13 cellular contexts compared by ENCODE assay signal in genomic region chr11:134725939-134726639, GRCh38.
DNase-seq lines count a peak whose midpoint lies in the region; ATAC-seq, FAIRE-seq and TF ChIP-seq lines count a peak whose summit lies in the region.
"Had no signal": no experiment of that assay in that cellular context is flagged by ENCODE, and none has a peak within 500 bp of the region (broad histone marks: within the 10 kb centered on the region; RNA-seq: fewer than 3 reads in every experiment).

No MANE protein-coding gene starts in this region.

- no peaks in the 10 kb centered on the region for H3K36me3 Mint-ChIP-seq in H9 (ENCODE audit: insufficient read depth in 1 of 3, low read depth in 3 of 3)
- no peaks in the 10 kb centered on the region for H3K36me3 Mint-ChIP-seq in activated naive CD8-positive, alpha-beta T cell treated with anti-CD3 and anti-CD28 coated beads for 36 hours

- H3K79me1 ChIP-seq in H9 (ENCODE audit: insufficient read depth, low read depth, low read length, poor library complexity, severe bottlenecking): no peaks in the 10 kb centered on the region
- H3K79me1 ChIP-seq in mesenchymal stem cell (replicated peaks; ENCODE audit: low read length, poor library complexity, severe bottlenecking): no peaks in the 10 kb centered on the region

- peak; percentile 34 to 77; a peak in 5 of 6 replicates for ATAC-seq in A549
- ATAC-seq in K562: peak; percentile 91
- ATAC-seq in GM18520 (IDR thresholded peaks at IDR 0.05; ENCODE audit: unreplicated experiment): no peak
- ATAC-seq in HG03095 (IDR thresholded peaks at IDR 0.05; ENCODE audit: unreplicated experiment): no peak
- ATAC-seq: activated CD8-positive, alpha-beta T cell treated with anti-CD3 and anti-CD28 coated beads, Interleukin-2, amount 10 ng/mL, durations not matched to agents 7 days and 5 days; activated naive CD8-positive, alpha-beta T cell treated with anti-CD3 and anti-CD28 coated beads, Interleukin-2, amount 50 U/mL, for 24 hours had no signal

- H3K27ac ChIP-seq in A549 (no peak overlapping the region), H9 (ENCODE audit: insufficient read length, low read depth, low read length) (no peak overlapping the region), K562 (ENCODE audit: extremely low read depth, low read depth, low read length) (no peak overlapping the region), mesenchymal stem cell (ENCODE audit: low read length, poor library complexity, severe bottlenecking) (no peak overlapping the region)
- H3K27ac ChIP-seq: BLaER1, SK-N-MC had no signal

- H2BK12ac ChIP-seq in H9 (ENCODE audit: insufficient read length, low read depth, low read length) (no peak overlapping the region), mesenchymal stem cell (ENCODE audit: low read length in 2 of 2) (no peak overlapping the region)

- H3K23me2 ChIP-seq in H9 (ENCODE audit: insufficient read length, low read depth, low read length, poor library complexity, severe bottlenecking): no peaks in the 10 kb centered on the region

- H3K4me3 ChIP-seq in A549: no peak overlapping the region
- H3K4me3 ChIP-seq in K562: no peak overlapping the region
- no peak overlapping the region for H3K4me3 ChIP-seq in mesenchymal stem cell (ENCODE audit: insufficient read depth in 1 of 2, low read depth in 1 of 2, low read length in 2 of 2)
- no peak overlapping the region for H3K4me3 ChIP-seq in lower leg skin (ENCODE audit: low read depth, poor library complexity, severe bottlenecking)
- H3K4me3 ChIP-seq: BLaER1, SK-N-MC had no signal

- H3K36me3 ChIP-seq in K562 (ENCODE audit: control insufficient read depth, insufficient read depth, low read length) (no peaks in the 10 kb centered on the region), mesenchymal stem cell (ENCODE audit: control insufficient read depth in 1 of 2, insufficient read depth in 2 of 2, low read depth in 1 of 2, low read length in 2 of 2) (no peaks in the 10 kb centered on the region)
- H3K36me3 ChIP-seq: BLaER1 had no signal

- H4K20me1 ChIP-seq in H9 (ENCODE audit: control insufficient read depth, insufficient read depth, insufficient read length) (no peaks in the 10 kb centered on the region), K562 (replicated peaks; ENCODE audit: control insufficient read depth, insufficient read depth, low read length) (no peaks in the 10 kb centered on the region; the same call in 1 of the 2 replicates)
- H4K20me1 ChIP-seq: BLaER1 had no signal

- TF ChIP-seq EP300 in A549 (IDR thresholded peaks at IDR 0.05) (no peak), K562 (IDR thresholded peaks at IDR 0.05; ENCODE audit: low read length) (no peak)

- H2BK15ac ChIP-seq in H9 (ENCODE audit: low read depth, low read length): no peak overlapping the region
- H2BK15ac ChIP-seq in mesenchymal stem cell (ENCODE audit: low read depth, poor library complexity, severe bottlenecking): no peak overlapping the region

- H3K27me3 ChIP-seq in H9 (ENCODE audit: insufficient read depth, low read length) (no peaks in the 10 kb centered on the region), K562 (ENCODE audit: control insufficient read depth in 2 of 2, insufficient read depth in 2 of 2, low read length in 2 of 2) (peaks cover 0 to 34% of the 10 kb centered on the region in 2 experiments; a peak in 3 of 5 replicates), mesenchymal stem cell (ENCODE audit: control insufficient read depth in 1 of 2, insufficient read depth in 1 of 2, low read length in 2 of 2) (peaks cover 0 to 7% of the 10 kb centered on the region in 2 experiments)
- H3K27me3 ChIP-seq: BLaER1 had no signal

- H3K9me3 ChIP-seq in A549 (no peaks in the 10 kb centered on the region), H9 (ENCODE audit: control insufficient read depth, low read depth, low read length) (no peaks in the 10 kb centered on the region), K562 (replicated peaks; ENCODE audit: control insufficient read depth, insufficient read depth, low read depth, low read length) (no peaks in the 10 kb centered on the region), mesenchymal stem cell (ENCODE audit: control insufficient read depth, low read length) (no peaks in the 10 kb centered on the region)
- H3K9me3 ChIP-seq: BLaER1 had no signal

- H3K4ac ChIP-seq in H9 (ENCODE audit: low read depth, low read length) (no peak overlapping the region), mesenchymal stem cell (ENCODE audit: low read depth in 1 of 2, low read length in 2 of 2) (no peak overlapping the region)

- intact Hi-C loops in K562 (cut with micrococcal nuclease): loop anchor here (2.0 to 10.0 kb wide), 3 partner anchors 134 to 365 kb away; no protein-coding TSS in a partner anchor
- intact Hi-C loops in lower leg skin (cut with DNase I; ENCODE audit: low total_unique reads): no loop called here

- H2BK20ac ChIP-seq in H9 (ENCODE audit: low read depth, low read length, poor library complexity, severe bottlenecking): no peak overlapping the region

- no peak overlapping the region for H4K5ac ChIP-seq in H9 (ENCODE audit: insufficient read length, low read depth, low read length)

- no peak for TF ChIP-seq POLR2A in A549 (IDR thresholded peaks at IDR 0.05; ENCODE audit: low read length)
- no peak for TF ChIP-seq POLR2A in K562 (conservative IDR thresholded peaks at IDR 0.05)
- TF ChIP-seq POLR2A in lower leg skin (IDR thresholded peaks at IDR 0.05): no peak

- no peak overlapping the region for H3K27ac Mint-ChIP-seq in H9
- H3K27ac Mint-ChIP-seq in activated naive CD8-positive, alpha-beta T cell treated with anti-CD3 and anti-CD28 coated beads for 36 hours: no peak overlapping the region
- H3K27ac Mint-ChIP-seq: activated CD8-positive, alpha-beta T cell treated with anti-CD3 and anti-CD28 coated beads, Interleukin-2, amount 10 ng/mL, durations not matched to agents 7 days and 5 days; activated naive CD8-positive, alpha-beta T cell treated with anti-CD3 and anti-CD28 coated beads, Interleukin-2, amount 50 U/mL, for 24 hours had no signal

- no peaks in the 10 kb centered on the region for H3K79me2 ChIP-seq in H9 (ENCODE audit: insufficient read depth, low read length)
- no peaks in the 10 kb centered on the region for H3K79me2 ChIP-seq in K562 (ENCODE audit: control insufficient read depth, insufficient read depth, low read length)

- H4K8ac ChIP-seq in H9 (replicated peaks; ENCODE audit: insufficient read length, low read depth, low read length): no peak overlapping the region
- peak overlapping the region; percentile 23 for H4K8ac ChIP-seq in mesenchymal stem cell (ENCODE audit: low read length)

- no peak overlapping the region for H3K9ac ChIP-seq in H9 (ENCODE audit: extremely low read depth, insufficient read length, low read length)
- no peak overlapping the region for H3K9ac ChIP-seq in K562 (ENCODE audit: insufficient read depth in 1 of 2, low read depth in 2 of 2, low read length in 2 of 2)
- H3K9ac ChIP-seq in mesenchymal stem cell (ENCODE audit: low read length): no peak overlapping the region
- H3K9ac ChIP-seq: BLaER1 had no signal

- H3K4me2 ChIP-seq in A549 (no peak overlapping the region), H9 (ENCODE audit: insufficient read depth, insufficient read length, low read length) (no peak overlapping the region), K562 (ENCODE audit: insufficient read depth, low read length) (no peak overlapping the region; the same call in 1 of the 2 replicates), mesenchymal stem cell (ENCODE audit: low read length, poor library complexity, severe bottlenecking) (no peak overlapping the region)

- 6% methylated on average over 10 of the region's 18 CpGs for WGBS in A549 (ENCODE audit: missing lambda C conversion rate)
- no CpG with 5 or more reads among the region's 18 CpGs for WGBS in H9 (ENCODE audit: extremely low coverage, insufficient read length, low lambda C conversion rate)
- under 1% methylated on average over 17 of the region's 18 CpGs for WGBS in K562 (ENCODE audit: insufficient coverage, low coverage, missing lambda C conversion rate)
- WGBS in mesenchymal stem cell: 66% methylated on average over 18 of the region's 18 CpGs
- WGBS in lower leg skin, 2 donors: 36 to 37% methylated on average over 17 to 18 of the region's 18 CpGs

- no peak overlapping the region for H3K4me3 Mint-ChIP-seq in H9
- no peak overlapping the region for H3K4me3 Mint-ChIP-seq in activated naive CD8-positive, alpha-beta T cell treated with anti-CD3 and anti-CD28 coated beads for 36 hours
- H3K4me3 Mint-ChIP-seq: activated CD8-positive, alpha-beta T cell treated with anti-CD3 and anti-CD28 coated beads, Interleukin-2, amount 10 ng/mL, durations not matched to agents 7 days and 5 days; activated naive CD8-positive, alpha-beta T cell treated with anti-CD3 and anti-CD28 coated beads, Interleukin-2, amount 50 U/mL, for 24 hours had no signal

- H3K4me1 ChIP-seq in A549: no peaks in the 10 kb centered on the region
- H3K4me1 ChIP-seq in H9 (ENCODE audit: insufficient read depth, low read length): peaks cover 2% of the 10 kb centered on the region; the same call in 1 of the 2 replicates
- H3K4me1 ChIP-seq in K562 (replicated peaks in 1 of 2; ENCODE audit: control insufficient read depth in 2 of 2, insufficient read depth in 2 of 2, low read length in 2 of 2): no peaks in the 10 kb centered on the region
- H3K4me1 ChIP-seq in mesenchymal stem cell (ENCODE audit: control insufficient read depth, insufficient read depth, low read depth, low read length): no peaks in the 10 kb centered on the region

- FAIRE-seq in A549 (lab: Jason Lieb, UNC): no peak
- peak; percentile 64 for FAIRE-seq in K562 (lab: Jason Lieb, UNC)

- H3K9me3 Mint-ChIP-seq in H9: no peaks in the 10 kb centered on the region
- no peaks in the 10 kb centered on the region for H3K9me3 Mint-ChIP-seq in activated naive CD8-positive, alpha-beta T cell treated with anti-CD3 and anti-CD28 coated beads for 36 hours
- H3K9me3 Mint-ChIP-seq: activated naive CD8-positive, alpha-beta T cell treated with anti-CD3 and anti-CD28 coated beads, Interleukin-2, amount 50 U/mL, for 24 hours had no signal

- no peaks in the 10 kb centered on the region for H3K9me1 ChIP-seq in K562 (ENCODE audit: control insufficient read depth, insufficient read depth, low read length)

- H2AFZ ChIP-seq in H9 (ENCODE audit: low read length): no peak overlapping the region
- H2AFZ ChIP-seq in K562 (ENCODE audit: low read depth, low read length): no peak overlapping the region
- H2AFZ ChIP-seq in mesenchymal stem cell (ENCODE audit: low read depth, low read length): no peak overlapping the region

- in situ Hi-C loops in K562 (cut with MboI): no loop called here

- CTCF ChIA-PET in A549 (lab: Yijun Ruan, JAX): interaction anchor here (1.0 to 1.5 kb wide), 3 partner anchors 15 to 364 kb away, joined by 3 read pairs; no protein-coding TSS in a partner anchor
- CTCF ChIA-PET in K562 (lab: Yijun Ruan, JAX; ENCODE audit: low intra/inter-chr PET ratio): no interaction called here

- H4K91ac ChIP-seq in H9 (ENCODE audit: insufficient read length, low read depth, low read length) (no peak overlapping the region), mesenchymal stem cell (ENCODE audit: low read length) (no peak overlapping the region)

- TF ChIP-seq CTCF in A549 (IDR thresholded peaks at IDR 0.05) (no peak), H9 (conservative IDR thresholded peaks at IDR 0.05) (peak; percentile 65), K562 (IDR thresholded peaks at IDR 0.05 in 2 of 3, conservative IDR thresholded peaks at IDR 0.05 in 1 of 3; ENCODE audit: insufficient read depth in 2 of 3, low read depth in 1 of 3, low read length in 3 of 3) (peak; percentile 51 to 64 (median 60)), lower leg skin (IDR thresholded peaks at IDR 0.05) (no peak)

- no TSS peak for BruUV-seq in K562 (replicated peaks; lab: Mats Ljungman, UMichigan)

- H3K23ac ChIP-seq in H9 (ENCODE audit: insufficient read length, low read depth, low read length): no peak overlapping the region
- no peak overlapping the region for H3K23ac ChIP-seq in mesenchymal stem cell (ENCODE audit: low read length in 2 of 2)

- TF ChIP-seq RAD21 in A549 (conservative IDR thresholded peaks at IDR 0.05 in 1 of 2, IDR thresholded peaks at IDR 0.05 in 1 of 2) (peak in 1 of 2 experiments; percentile 22; a peak in 1 of 5 replicates), K562 (CRISPR knock-in tag; conservative IDR thresholded peaks at IDR 0.05 in 1 of 2, IDR thresholded peaks at IDR 0.05 in 1 of 2) (peak in 1 of 2 experiments; percentile 44; a peak in 2 of 4 replicates)

- H2BK5ac ChIP-seq in H9 (ENCODE audit: insufficient read length, low read length): no peak overlapping the region
- no peak overlapping the region for H2BK5ac ChIP-seq in mesenchymal stem cell (ENCODE audit: low read depth, low read length, poor library complexity, severe bottlenecking)

- peaks cover 32% of the 10 kb centered on the region for H3K27me3 Mint-ChIP-seq in H9 (ENCODE audit: low read depth)
- peaks cover 21% of the 10 kb centered on the region for H3K27me3 Mint-ChIP-seq in activated naive CD8-positive, alpha-beta T cell treated with anti-CD3 and anti-CD28 coated beads for 36 hours

- no peak overlapping the region for H3K56ac ChIP-seq in H9 (ENCODE audit: insufficient read length, low read depth, low read length)

- H3K14ac ChIP-seq in H9 (ENCODE audit: insufficient read depth, low read length): no peak overlapping the region
- no peak overlapping the region for H3K14ac ChIP-seq in mesenchymal stem cell (ENCODE audit: low read length in 2 of 2)

- H2AK5ac ChIP-seq in H9 (ENCODE audit: insufficient read length, low read length) (no peak overlapping the region), mesenchymal stem cell (ENCODE audit: low read length, severe bottlenecking) (no peak overlapping the region)

- H3T11ph ChIP-seq in H9 (ENCODE audit: low read length): no peak overlapping the region

- H3K18ac ChIP-seq in H9 (ENCODE audit: insufficient read length, low read depth, low read length) (no peak overlapping the region), mesenchymal stem cell (ENCODE audit: low read depth in 1 of 2, low read length in 2 of 2) (no peak overlapping the region)

- DNase-seq in A549 (ENCODE audit: low read depth in 1 of 2, low spot score in 1 of 2) (peak; percentile 4 to 19), H9 (peak; percentile 71), K562 (ENCODE audit: extremely low read depth in 1 of 4, low spot score in 3 of 4) (peak; percentile 48 to 55 (median 54)), mesenchymal stem cell (no peak), lower leg skin (ENCODE audit: low spot score in 2 of 2) (no peak)
- no peak for DNase-seq in activated naive CD8-positive, alpha-beta T cell treated with anti-CD3 and anti-CD28 coated beads for 36 hours
- DNase-seq: activated CD8-positive, alpha-beta T cell treated with anti-CD3 and anti-CD28 coated beads, Interleukin-2, amount 10 ng/mL, durations not matched to agents 7 days and 5 days; activated naive CD8-positive, alpha-beta T cell treated with anti-CD3 and anti-CD28 coated beads, Interleukin-2, amount 50 U/mL, for 24 hours; NCI-H2227 treated with DMSO at 0.1 percent for 48 hours had no signal

- POLR2A ChIA-PET in A549 (lab: Yijun Ruan, JAX) (no interaction called here), K562 (lab: Yijun Ruan, JAX) (interaction anchor here (0.6 kb wide), 1 partner anchor 136 kb away, joined by 3 read pairs; no protein-coding TSS in a partner anchor)

- H2BK120ac ChIP-seq in H9 (ENCODE audit: low read depth, low read length, poor library complexity, severe bottlenecking): no peak overlapping the region
- H2BK120ac ChIP-seq in mesenchymal stem cell (ENCODE audit: low read depth, low read length): no peak overlapping the region

- peaks cover 56 to 62% of the 10 kb centered on the region in 2 experiments for H3K4me1 Mint-ChIP-seq in H9
- peaks cover 1% of the 10 kb centered on the region for H3K4me1 Mint-ChIP-seq in activated naive CD8-positive, alpha-beta T cell treated with anti-CD3 and anti-CD28 coated beads for 36 hours
- H3K4me1 Mint-ChIP-seq: activated naive CD8-positive, alpha-beta T cell treated with anti-CD3 and anti-CD28 coated beads, Interleukin-2, amount 50 U/mL, for 24 hours had no signal

Comparison
In these comparisons a context has a peak if more than half of its experiments do, and no peak if none do; other contexts are left out.
1. ATAC-seq: peak in A549 (2 of 2) and K562 (single experiment); none in GM18520 (single experiment) and HG03095 (single experiment).
2. DNase-seq: peak in A549 (2 of 2), H9 (single experiment) and K562 (4 of 4); none in mesenchymal stem cell (single experiment), activated naive CD8-positive, alpha-beta T cell treated with anti-CD3 and anti-CD28 coated beads for 36 hours (single experiment) and lower leg skin (0 of 2).
3. CTCF ChIP-seq: peak in H9 (single experiment) and K562 (3 of 3); none in A549 (single experiment) and lower leg skin (0 of 3).
4. Of the 35 proteins assayed by ChIP-seq in both K562 and A549: peak only in K562: CTCF and SMC3; only in A549: none; in both: none; in neither: 32; mixed calls (peak in some experiments, not most) for 1.